ENCODE assay signal across 24 cellular contexts in the genomic region with DNA sequence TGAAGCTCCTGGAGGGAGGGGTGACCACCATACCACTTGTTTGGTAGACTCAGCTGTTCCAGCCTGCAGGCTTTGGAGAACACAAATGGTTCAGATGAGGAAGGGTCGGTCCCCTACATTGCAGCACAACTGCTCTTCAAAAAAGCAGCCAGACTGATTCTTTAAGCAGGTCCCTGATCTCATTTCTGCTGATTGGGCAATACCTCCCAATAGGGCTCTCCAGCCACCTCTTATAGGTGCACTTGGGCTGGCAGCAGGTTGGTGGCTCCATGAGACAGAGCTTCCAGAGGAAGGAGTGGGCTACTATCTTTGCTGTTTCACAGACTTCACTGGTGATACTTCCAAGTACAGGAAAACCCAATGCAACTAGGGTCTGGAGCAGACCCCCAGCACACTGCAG.
A peak's percentile ranks its signal among the peaks of the same experiment; 100 is the strongest.
DNase-seq lines count a peak whose midpoint lies in the region; ATAC-seq and TF ChIP-seq lines count a peak whose summit lies in the region.
"Had no signal": no experiment of that assay in that cellular context is flagged by ENCODE, and none has a peak within 500 bp of the region (broad histone marks: within the 10 kb centered on the region; RNA-seq: fewer than 3 reads in every experiment).

No MANE protein-coding gene starts in this region.

- CTCF ChIA-PET in WTC11 (lab: Charles Lee) = no interaction called here

- H3K4me3 ChIP-seq in endodermal cell (ENCODE audit: low read length) = peak overlapping the region; percentile 55
- no peak overlapping the region for H3K4me3 ChIP-seq in lower lobe of right lung
- no peak overlapping the region for H3K4me3 ChIP-seq in upper lobe of right lung
- H3K4me3 ChIP-seq: A549; BLaER1 treated with 17β-estradiol and CSF1 and Interleukin-3, amounts not matched to agents 10 nM and 100 nM; GM12878; GM23338; HAP-1 had no signal

- H3K27ac Mint-ChIP-seq in WTC11 (no peak overlapping the region), endodermal cell (peak overlapping the region; percentile 87)
- no peak overlapping the region for H3K27ac Mint-ChIP-seq in activated T-helper 17 cell treated with anti-CD3 and anti-CD28 coated beads, Interleukin-2, amount 50 U/mL, for 72 hours
- H3K27ac Mint-ChIP-seq: CD14-positive monocyte; CD4-positive, alpha-beta T cell; CD8-positive, alpha-beta memory T cell; HFFc6 had no signal

- H3K36me3 ChIP-seq in endodermal cell (ENCODE audit: control insufficient read depth, insufficient read depth, low read length) (no peaks in the 10 kb centered on the region), lower lobe of right lung (no peaks in the 10 kb centered on the region), upper lobe of right lung (no peaks in the 10 kb centered on the region)
- H3K36me3 ChIP-seq: BE2C; BLaER1 treated with 17β-estradiol and CSF1 and Interleukin-3, amounts not matched to agents 10 nM and 100 nM; HAP-1 had no signal

- peaks cover 16% of the 10 kb centered on the region for H3K4me1 Mint-ChIP-seq in WTC11
- peaks cover 27% of the 10 kb centered on the region for H3K4me1 Mint-ChIP-seq in endodermal cell
- no peaks in the 10 kb centered on the region for H3K4me1 Mint-ChIP-seq in activated T-helper 17 cell treated with anti-CD3 and anti-CD28 coated beads, Interleukin-2, amount 50 U/mL, for 72 hours
- H3K4me1 Mint-ChIP-seq: CD14-positive monocyte; CD8-positive, alpha-beta memory T cell had no signal

- peaks cover 6% of the 10 kb centered on the region for H3K4me1 ChIP-seq in endodermal cell (ENCODE audit: control insufficient read depth, insufficient read depth, low read length)
- no peaks in the 10 kb centered on the region for H3K4me1 ChIP-seq in lower lobe of right lung
- H3K4me1 ChIP-seq in upper lobe of right lung = no peaks in the 10 kb centered on the region
- H3K4me1 ChIP-seq: A549; BE2C; BLaER1 treated with 17β-estradiol and CSF1 and Interleukin-3, amounts not matched to agents 10 nM and 100 nM; HAP-1 had no signal

- no peaks in the 10 kb centered on the region for H3K27me3 Mint-ChIP-seq in WTC11 (ENCODE audit: low read depth)
- no peaks in the 10 kb centered on the region for H3K27me3 Mint-ChIP-seq in endodermal cell (ENCODE audit: insufficient read depth)
- no peaks in the 10 kb centered on the region for H3K27me3 Mint-ChIP-seq in activated T-helper 17 cell treated with anti-CD3 and anti-CD28 coated beads, Interleukin-2, amount 50 U/mL, for 72 hours
- H3K27me3 Mint-ChIP-seq: CD4-positive, alpha-beta T cell had no signal

- WGBS in endodermal cell (ENCODE audit: insufficient coverage in 1 of 2, insufficient read length in 1 of 2), 2 experiments = 83 to 97% methylated on average over 1 of the region's 1 CpG

- DNase-seq in WTC11 (ENCODE audit: low spot score) (no peak), endodermal cell (no peak), lower lobe of right lung (no peak), upper lobe of right lung (no peak)
- no peak for DNase-seq in activated CD4-positive, alpha-beta T cell treated with anti-CD3 and anti-CD28 coated beads for 4 hours
- DNase-seq: 8988T; ACHN; AML-193; BE2C; CD4-positive, alpha-beta T cell; CD8-positive, alpha-beta memory T cell; DMS 273 treated with DMSO at 0.1 percent for 48 hours; DMS79; EL; GDM1; HFFc6 had no signal

- no peak overlapping the region for H3K9ac ChIP-seq in endodermal cell (ENCODE audit: extremely low read depth, low read length, poor library complexity, severe bottlenecking)
- H3K9ac ChIP-seq: BLaER1 treated with 17β-estradiol and CSF1 and Interleukin-3, amounts not matched to agents 10 nM and 100 nM had no signal

- no peaks in the 10 kb centered on the region for H3K36me3 Mint-ChIP-seq in WTC11
- H3K36me3 Mint-ChIP-seq in endodermal cell (ENCODE audit: low read depth) = no peaks in the 10 kb centered on the region
- H3K36me3 Mint-ChIP-seq in activated T-helper 17 cell treated with anti-CD3 and anti-CD28 coated beads, Interleukin-2, amount 50 U/mL, for 72 hours (ENCODE audit: low read depth) = no peaks in the 10 kb centered on the region
- H3K36me3 Mint-ChIP-seq: CD14-positive monocyte; CD8-positive, alpha-beta memory T cell had no signal

- 0 out of 2 replicates have a peak, but pooled peaks have one; percentile 25 for ATAC-seq in WTC11
- ATAC-seq in lower lobe of right lung = peak; percentile 42 to 53
- ATAC-seq in upper lobe of right lung = peak; percentile 47
- no peak for ATAC-seq in GM21526 (IDR thresholded peaks at IDR 0.05; ENCODE audit: low FRiP score, unreplicated experiment)
- ATAC-seq in activated T-helper 17 cell treated with anti-CD3 and anti-CD28 coated beads, Interleukin-2, amount 50 U/mL, for 72 hours (replicated peaks) = no peak
- ATAC-seq: A549, GM12878 had no signal

- H3K4me3 Mint-ChIP-seq in WTC11 (no peak overlapping the region), endodermal cell (peak overlapping the region; percentile 8)
- H3K4me3 Mint-ChIP-seq in activated T-helper 17 cell treated with anti-CD3 and anti-CD28 coated beads, Interleukin-2, amount 50 U/mL, for 72 hours = no peak overlapping the region
- H3K4me3 Mint-ChIP-seq: CD14-positive monocyte; CD4-positive, alpha-beta T cell; CD8-positive, alpha-beta memory T cell; GM23338; HFFc6 had no signal

- no peak for TF ChIP-seq CTCF in WTC11 (IDR thresholded peaks at IDR 0.05)
- TF ChIP-seq CTCF in endodermal cell (conservative IDR thresholded peaks at IDR 0.05) = no peak
- TF ChIP-seq CTCF in lower lobe of right lung (IDR thresholded peaks at IDR 0.05) = no peak
- no peak for TF ChIP-seq CTCF in upper lobe of right lung (IDR thresholded peaks at IDR 0.05)

- POLR2A ChIA-PET in WTC11 (lab: Charles Lee) = no interaction called here

- peaks cover 16% of the 10 kb centered on the region for H3K9me3 ChIP-seq in endodermal cell (ENCODE audit: control insufficient read depth, low read length)
- H3K9me3 ChIP-seq in lower lobe of right lung = no peaks in the 10 kb centered on the region
- H3K9me3 ChIP-seq in upper lobe of right lung = no peaks in the 10 kb centered on the region
- H3K9me3 ChIP-seq: A549, BE2C, HAP-1 had no signal

- intact Hi-C loops in lower lobe of right lung (cut with DNase I) = no loop called here
- intact Hi-C loops in upper lobe of right lung (cut with DNase I) = no loop called here

- H3K9me3 Mint-ChIP-seq in WTC11 = no peaks in the 10 kb centered on the region
- peaks cover 11% of the 10 kb centered on the region for H3K9me3 Mint-ChIP-seq in endodermal cell
- peaks cover 6% of the 10 kb centered on the region for H3K9me3 Mint-ChIP-seq in activated T-helper 17 cell treated with anti-CD3 and anti-CD28 coated beads, Interleukin-2, amount 50 U/mL, for 72 hours
- H3K9me3 Mint-ChIP-seq: CD8-positive, alpha-beta memory T cell; GM23338; HFFc6 had no signal

- no peaks in the 10 kb centered on the region for H3K27me3 ChIP-seq in endodermal cell (ENCODE audit: control insufficient read depth, insufficient read depth, low read length, poor library complexity, severe bottlenecking)
- no peaks in the 10 kb centered on the region for H3K27me3 ChIP-seq in lower lobe of right lung (ENCODE audit: low read depth)
- no peaks in the 10 kb centered on the region for H3K27me3 ChIP-seq in upper lobe of right lung
- H3K27me3 ChIP-seq: BE2C; BLaER1 treated with 17β-estradiol and CSF1 and Interleukin-3, amounts not matched to agents 10 nM and 100 nM had no signal

- no peak overlapping the region for H3K27ac ChIP-seq in endodermal cell (ENCODE audit: low read depth, low read length)
- H3K27ac ChIP-seq in lower lobe of right lung = no peak overlapping the region
- H3K27ac ChIP-seq in upper lobe of right lung = no peak overlapping the region
- H3K27ac ChIP-seq: A549; BLaER1 treated with 17β-estradiol and CSF1 and Interleukin-3, amounts not matched to agents 10 nM and 100 nM had no signal

TF ChIP-seq in WTC11, 78 proteins besides CTCF, POLR2A, EP300 and RAD21:
- TF ChIP-seq SOX15 (CRISPR knock-in tag; IDR thresholded peaks at IDR 0.05) (no peak), NFATC4 (CRISPR knock-in tag; IDR thresholded peaks at IDR 0.05) (no peak), JAZF1 (CRISPR knock-in tag; IDR thresholded peaks at IDR 0.05) (no peak), ZNF263 (CRISPR knock-in tag; IDR thresholded peaks at IDR 0.05; ENCODE audit: low read depth) (no peak)
- TF ChIP-seq, protein P1, sequence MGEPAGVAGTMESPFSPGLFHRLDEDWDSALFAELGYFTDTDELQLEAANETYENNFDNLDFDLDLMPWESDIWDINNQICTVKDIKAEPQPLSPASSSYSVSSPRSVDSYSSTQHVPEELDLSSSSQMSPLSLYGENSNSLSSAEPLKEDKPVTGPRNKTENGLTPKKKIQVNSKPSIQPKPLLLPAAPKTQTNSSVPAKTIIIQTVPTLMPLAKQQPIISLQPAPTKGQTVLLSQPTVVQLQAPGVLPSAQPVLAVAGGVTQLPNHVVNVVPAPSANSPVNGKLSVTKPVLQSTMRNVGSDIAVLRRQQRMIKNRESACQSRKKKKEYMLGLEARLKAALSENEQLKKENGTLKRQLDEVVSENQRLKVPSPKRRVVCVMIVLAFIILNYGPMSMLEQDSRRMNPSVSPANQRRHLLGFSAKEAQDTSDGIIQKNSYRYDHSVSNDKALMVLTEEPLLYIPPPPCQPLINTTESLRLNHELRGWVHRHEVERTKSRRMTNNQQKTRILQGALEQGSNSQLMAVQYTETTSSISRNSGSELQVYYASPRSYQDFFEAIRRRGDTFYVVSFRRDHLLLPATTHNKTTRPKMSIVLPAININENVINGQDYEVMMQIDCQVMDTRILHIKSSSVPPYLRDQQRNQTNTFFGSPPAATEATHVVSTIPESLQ (CRISPR knock-in tag; IDR thresholded peaks at IDR 0.05) = no peak

Comparison
In these comparisons a context has a peak if more than half of its experiments do, and no peak if none do; other contexts are left out.
1. ATAC-seq: peak in WTC11 (single experiment), lower lobe of right lung (2 of 2) and upper lobe of right lung (single experiment); none in GM21526 (single experiment) and activated T-helper 17 cell treated with anti-CD3 and anti-CD28 coated beads, Interleukin-2, amount 50 U/mL, for 72 hours (single experiment).